Comparison of ENCODE assay signal across 24 cellular contexts in the genomic region with DNA sequence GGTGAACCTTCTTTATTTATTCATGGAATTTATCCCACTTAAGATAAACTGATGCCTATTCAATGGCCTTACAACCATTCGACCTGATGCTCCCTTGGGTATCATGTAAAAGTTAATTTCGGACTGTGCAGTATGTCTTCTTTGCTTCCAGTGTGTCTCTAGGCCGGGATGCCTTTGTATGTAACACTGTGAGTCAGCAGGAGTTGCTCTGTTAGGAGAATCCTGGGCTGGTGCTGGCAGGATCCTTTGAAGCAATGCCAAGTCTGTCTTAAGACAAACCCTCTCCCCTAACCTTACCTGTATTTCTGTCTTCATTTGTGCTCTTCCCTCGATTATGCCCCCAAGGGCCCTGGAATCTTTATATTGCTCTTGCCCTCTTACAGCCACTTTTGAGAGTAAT. TPM values are rescaled to one million over a fixed set of nuclear protein-coding genes. Genes with fewer than 3 reads are reported as not detected.
DNase-seq lines count a peak whose midpoint lies in the region; ATAC-seq and TF ChIP-seq lines count a peak whose summit lies in the region.
"Had no signal": no experiment of that assay in that cellular context is flagged by ENCODE, and none has a peak within 500 bp of the region (broad histone marks: within the 10 kb centered on the region; RNA-seq: fewer than 3 reads in every experiment).

No MANE protein-coding gene starts in this region.

- no peak overlapping the region for H3K4me3 Mint-ChIP-seq in progenitor cell of endocrine pancreas (ENCODE audit: low read depth)
- H3K4me3 Mint-ChIP-seq: activated CD4-positive, alpha-beta T cell treated with anti-CD3 and anti-CD28 coated beads, Interleukin-2, amount 10 ng/mL, durations not matched to agents 24 days and 14 days; CD4-positive, CD25-positive, alpha-beta regulatory T cell; endodermal cell; IgD-negative memory B cell; neural crest cell had no signal

- no peak overlapping the region for H3K27ac Mint-ChIP-seq in progenitor cell of endocrine pancreas
- H3K27ac Mint-ChIP-seq: activated CD4-positive, alpha-beta T cell treated with anti-CD3 and anti-CD28 coated beads, Interleukin-2, amount 10 ng/mL, durations not matched to agents 24 days and 14 days; CD4-positive, CD25-positive, alpha-beta regulatory T cell; endodermal cell; IgD-negative memory B cell had no signal

- no peak for ATAC-seq in GM21526 (IDR thresholded peaks at IDR 0.05; ENCODE audit: low FRiP score, unreplicated experiment)
- ATAC-seq: left lung, mucosa of descending colon had no signal

- no peak for TF ChIP-seq CTCF in progenitor cell of endocrine pancreas (IDR thresholded peaks at IDR 0.05; ENCODE audit: unreplicated experiment)

- no peaks in the 10 kb centered on the region for H3K27me3 Mint-ChIP-seq in progenitor cell of endocrine pancreas
- H3K27me3 Mint-ChIP-seq: activated CD4-positive, alpha-beta T cell treated with anti-CD3 and anti-CD28 coated beads, Interleukin-2, amount 10 ng/mL, durations not matched to agents 24 days and 14 days; CD4-positive, CD25-positive, alpha-beta regulatory T cell; IgD-negative memory B cell had no signal

- no peaks in the 10 kb centered on the region for H3K36me3 Mint-ChIP-seq in progenitor cell of endocrine pancreas (ENCODE audit: insufficient read depth)
- H3K36me3 Mint-ChIP-seq: CD4-positive, CD25-positive, alpha-beta regulatory T cell; IgD-negative memory B cell had no signal

- DNase-seq in AG20443 (ENCODE audit: low spot score) (peak; percentile 21), RKO (ENCODE audit: low spot score) (peak; percentile 3), dermis blood vessel endothelial cell (peak; percentile 19), iris pigment epithelial cell (ENCODE audit: low read depth) (peak; percentile 51), NCI-H82 (lab: John Stamatoyannopoulos, UW) (no peak), progenitor cell of endocrine pancreas (ENCODE audit: low spot score, unreplicated experiment) (no peak)
- DNase-seq in NK-92 treated with Interleukin-12 subunit alpha and Interleukin-12 subunit beta, amount 100 ng/mL, for 24 hours (lab: John Stamatoyannopoulos, UW), result no peak
- DNase-seq: activated CD4-positive, alpha-beta T cell treated with anti-CD3 and anti-CD28 coated beads, Interleukin-2, amount 10 ng/mL, durations not matched to agents 24 days and 14 days; activated CD8-positive, alpha-beta memory T cell treated with anti-CD3 and anti-CD28 coated beads, Interleukin-2, amount 50 U/mL, for 48 hours; activated gamma-delta T cell; anterior cingulate cortex; CD4-positive, CD25-positive, alpha-beta regulatory T cell; endodermal cell; H7; left lung; mucosa of descending colon; NCI-H187; NCI-H446 treated with DMSO at 0.1 percent for 48 hours; spleen; stimulated activated CD8-positive, alpha-beta memory T cell treated with anti-CD3 and anti-CD28 coated beads, Interleukin-4, amount 100 ng/mL, for 48 hours; SW 1271 had no signal

- H3K4me1 Mint-ChIP-seq in progenitor cell of endocrine pancreas (ENCODE audit: low read depth), result peaks cover 8% of the 10 kb centered on the region
- H3K4me1 Mint-ChIP-seq: activated CD4-positive, alpha-beta T cell treated with anti-CD3 and anti-CD28 coated beads, Interleukin-2, amount 10 ng/mL, durations not matched to agents 24 days and 14 days; CD4-positive, CD25-positive, alpha-beta regulatory T cell; IgD-negative memory B cell; neural crest cell had no signal

- peaks cover 4% of the 10 kb centered on the region for H3K9me3 Mint-ChIP-seq in progenitor cell of endocrine pancreas (ENCODE audit: low read depth)
- H3K9me3 Mint-ChIP-seq: activated CD4-positive, alpha-beta T cell treated with anti-CD3 and anti-CD28 coated beads, Interleukin-2, amount 10 ng/mL, durations not matched to agents 24 days and 14 days; IgD-negative memory B cell had no signal

RNA-seq across cellular contexts. Expression of gene ABCA8, which starts 37.9 kb away (rescaled TPM):
- total RNA-seq in dermis blood vessel endothelial cell, result under 0.01 and 0.19 TPM in 2 replicates
- 0.31 and 0.44 TPM in 2 replicates for total RNA-seq in progenitor cell of endocrine pancreas
- total RNA-seq: activated CD4-positive, alpha-beta T cell treated with anti-CD3 and anti-CD28 coated beads, Interleukin-2, amount 10 ng/mL, durations not matched to agents 24 days and 14 days; CD4-positive, CD25-positive, alpha-beta regulatory T cell; endodermal cell; H7 had no signal

Comparison
In these comparisons a context has a peak if more than half of its experiments do, and no peak if none do; other contexts are left out.
1. DNase-seq: peak in AG20443 (single experiment), RKO (single experiment), dermis blood vessel endothelial cell (single experiment) and iris pigment epithelial cell (single experiment); none in NK-92 treated with Interleukin-12 subunit alpha and Interleukin-12 subunit beta, amount 100 ng/mL, for 24 hours (single experiment), NCI-H82 (single experiment) and progenitor cell of endocrine pancreas (single experiment).